Comparison of ENCODE assay signal across 1 cellular context in genomic region chr9:91044354-91044753, GRCh38.
TF ChIP-seq lines count a peak whose summit lies in the region.

No MANE protein-coding gene starts in this region.

TF ChIP-seq in IMR-90, 13 proteins besides CTCF, POLR2A, EP300 and RAD21 (continued from another document):
- TF ChIP-seq ELK1 (IDR thresholded peaks at IDR 0.05; ENCODE audit: borderline replicate concordance, low read depth, low read length) (no peak), FOS (IDR thresholded peaks at IDR 0.05; ENCODE audit: low read depth, low read length) (no peak), SMC3 (IDR thresholded peaks at IDR 0.05; ENCODE audit: low read depth, low read length) (no peak), RFX5 (IDR thresholded peaks at IDR 0.05; ENCODE audit: low read depth, low read length) (no peak), CHD1 (IDR thresholded peaks at IDR 0.05; ENCODE audit: low read depth, low read length) (no peak), USF2 (IDR thresholded peaks at IDR 0.05; ENCODE audit: low read depth, low read length) (no peak), RCOR1 (IDR thresholded peaks at IDR 0.05; ENCODE audit: insufficient replicate concordance, low read length) (no peak), BHLHE40 (IDR thresholded peaks at IDR 0.05; ENCODE audit: low read depth, low read length) (no peak), NFE2L2 (IDR thresholded peaks at IDR 0.05; ENCODE audit: low read depth, low read length) (no peak), MAZ (IDR thresholded peaks at IDR 0.05; ENCODE audit: borderline replicate concordance, low read depth, low read length) (no peak)
